ENCODE assay signal across 32 cellular contexts in the genomic region with DNA sequence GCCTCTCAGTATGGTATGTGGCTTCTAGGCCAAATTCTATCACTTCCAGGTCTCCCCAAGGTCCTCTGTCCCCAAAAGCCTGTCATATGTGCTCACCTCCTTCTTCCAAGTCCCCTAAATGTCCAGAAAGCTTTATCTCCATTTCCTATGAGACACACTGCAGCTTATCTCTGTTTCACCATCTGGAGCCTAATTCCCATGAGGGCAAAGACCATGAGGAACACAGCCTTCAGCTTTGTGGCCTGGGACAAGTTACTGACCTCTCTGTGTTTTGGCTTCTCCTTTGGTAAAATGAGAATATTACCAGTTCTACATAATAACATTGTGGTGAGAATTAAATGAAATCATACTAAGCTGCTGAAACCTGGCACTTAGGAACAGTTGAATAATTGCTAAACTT. TPM values are rescaled to one million over a fixed set of nuclear protein-coding genes. Genes with fewer than 3 reads are reported as not detected.
"Had no signal": no experiment of that assay in that cellular context is flagged by ENCODE, and none has a peak within 500 bp of the region (broad histone marks: within the 10 kb centered on the region; RNA-seq: fewer than 3 reads in every experiment).

No MANE protein-coding gene starts in this region.

- ATAC-seq: activated naive CD8-positive, alpha-beta T cell treated with anti-CD3 and anti-CD28 coated beads, Interleukin-2, amount 50 U/mL, for 24 hours; activated T-cell treated with anti-CD3 and anti-CD28 coated beads, Interleukin-2, amount 50 U/mL, for 4 hours; activated T-helper 17 cell treated with anti-CD3 and anti-CD28 coated beads, Interleukin-2, amount 50 U/mL, for 72 hours; esophagus mucosa; foreskin keratinocyte; left lung; sciatic nerve; stimulated activated memory B cell treated with anti-CD40 and anti-IgM and Interleukin-4, amounts not matched to agents 10 μg/mL and 1 μg/mL and 100 μg/mL, for 72 hours; stimulated activated naive CD8-positive, alpha-beta T cell treated with anti-CD3 and anti-CD28 coated beads, Interleukin-15, amount 100 ng/mL, for 72 hours; WTC11 had no signal

- H3K27me3 Mint-ChIP-seq: activated naive CD4-positive, alpha-beta T cell treated with anti-CD3 and anti-CD28 coated beads, Interleukin-2, amount 50 U/mL, for 24 hours had no signal

- H3K9me3 Mint-ChIP-seq: activated naive CD4-positive, alpha-beta T cell treated with anti-CD3 and anti-CD28 coated beads, Interleukin-2, amount 50 U/mL, for 24 hours; activated naive CD8-positive, alpha-beta T cell treated with anti-CD3 and anti-CD28 coated beads, Interleukin-2, amount 50 U/mL, for 24 hours; activated T-helper 17 cell treated with anti-CD3 and anti-CD28 coated beads, Interleukin-2, amount 50 U/mL, for 72 hours had no signal

- DNase-seq: activated CD4-positive, alpha-beta memory T cell treated with anti-CD3 and anti-CD28 coated beads, Interleukin-2, amount 10 ng/mL, durations not matched to agents 7 days and 5 days; activated CD4-positive, alpha-beta T cell treated with anti-CD3 and anti-CD28 coated beads for 1 hour; activated CD4-positive, alpha-beta T cell treated with anti-CD3 and anti-CD28 coated beads, Interleukin-2, amount 10 ng/mL, durations not matched to agents 7 days and 5 days; activated gamma-delta T cell treated with Interleukin-2 at 50 U/mL for 16 hours; activated naive CD8-positive, alpha-beta T cell treated with anti-CD3 and anti-CD28 coated beads, Interleukin-2, amount 50 U/mL, for 24 hours; activated T-cell treated with anti-CD3 and anti-CD28 coated beads, Interleukin-2, amount 50 U/mL, for 4 hours; amygdala; central memory CD4-positive, alpha-beta T cell; foreskin keratinocyte; heart right ventricle; kidney glomerular epithelial cell; left lung; ovary; stimulated activated CD4-positive, alpha-beta T cell treated with anti-CD3 and anti-CD28 coated beads, Interleukin-12 subunit alpha, Interleukin-12 subunit beta, amount 100 ng/mL, for 4 hours; stimulated activated CD4-positive, alpha-beta T cell treated with anti-CD3 and anti-CD28 coated beads, Interleukin-4, amount 100 ng/mL, for 4 hours; stimulated activated CD8-positive, alpha-beta memory T cell treated with anti-CD3 and anti-CD28 coated beads, Interleukin-4, amount 100 ng/mL, for 48 hours; stimulated activated naive CD8-positive, alpha-beta T cell treated with anti-CD3 and anti-CD28 coated beads, Interleukin-15, amount 100 ng/mL, for 72 hours; substantia nigra; upper lobe of left lung had no signal

- H3K4me3 ChIP-seq: heart right ventricle, left lung, lung, ovary, skin epidermis, upper lobe of left lung, vagina had no signal

- H3K27me3 ChIP-seq: ovary, upper lobe of left lung, vagina had no signal

- H3K4me1 ChIP-seq: foreskin keratinocyte, left lung, upper lobe of left lung, vagina had no signal

- H3K27ac ChIP-seq: foreskin keratinocyte, heart right ventricle, neutrophil, ovary, skin epidermis, upper lobe of left lung, vagina had no signal

- H3K4me3 Mint-ChIP-seq: activated CD4-positive, alpha-beta memory T cell treated with anti-CD3 and anti-CD28 coated beads, Interleukin-2, amount 10 ng/mL, durations not matched to agents 7 days and 5 days; activated CD4-positive, alpha-beta T cell treated with anti-CD3 and anti-CD28 coated beads, Interleukin-2, amount 10 ng/mL, durations not matched to agents 7 days and 5 days; activated naive CD4-positive, alpha-beta T cell treated with anti-CD3 and anti-CD28 coated beads, Interleukin-2, amount 50 U/mL, for 24 hours; activated naive CD8-positive, alpha-beta T cell treated with anti-CD3 and anti-CD28 coated beads, Interleukin-2, amount 50 U/mL, for 24 hours; activated T-cell treated with anti-CD3 and anti-CD28 coated beads, Interleukin-2, amount 50 U/mL, for 4 hours; activated T-helper 17 cell treated with anti-CD3 and anti-CD28 coated beads, Interleukin-2, amount 50 U/mL, for 72 hours; nephron; stimulated activated memory B cell treated with anti-CD40 and anti-IgM and Interleukin-4, amounts not matched to agents 10 μg/mL and 1 μg/mL and 100 μg/mL, for 72 hours; stimulated activated naive CD8-positive, alpha-beta T cell treated with anti-CD3 and anti-CD28 coated beads, Interleukin-15, amount 100 ng/mL, for 72 hours; T-helper 2 cell treated with Interferon-gamma antibody and Interleukin-4, amounts not matched to agents 5 μg/mL and 100 μg/mL, for 36 hours; WTC11 had no signal

- H3K36me3 Mint-ChIP-seq: stimulated activated memory B cell treated with anti-CD40 and anti-IgM and Interleukin-4, amounts not matched to agents 10 μg/mL and 1 μg/mL and 100 μg/mL, for 72 hours had no signal

- H3K9me3 ChIP-seq: left lung, neutrophil, ovary, upper lobe of left lung, vagina had no signal

- H3K27ac Mint-ChIP-seq: activated CD4-positive, alpha-beta memory T cell treated with anti-CD3 and anti-CD28 coated beads, Interleukin-2, amount 10 ng/mL, durations not matched to agents 7 days and 5 days; activated CD4-positive, alpha-beta T cell treated with anti-CD3 and anti-CD28 coated beads, Interleukin-2, amount 10 ng/mL, durations not matched to agents 7 days and 5 days; activated naive CD4-positive, alpha-beta T cell treated with anti-CD3 and anti-CD28 coated beads, Interleukin-2, amount 50 U/mL, for 24 hours; activated naive CD8-positive, alpha-beta T cell treated with anti-CD3 and anti-CD28 coated beads, Interleukin-2, amount 50 U/mL, for 24 hours; activated T-helper 17 cell treated with anti-CD3 and anti-CD28 coated beads, Interleukin-2, amount 50 U/mL, for 72 hours; nephron; progenitor cell of endocrine pancreas; stimulated activated memory B cell treated with anti-CD40 and anti-IgM and Interleukin-4, amounts not matched to agents 10 μg/mL and 1 μg/mL and 100 μg/mL, for 72 hours; stimulated activated naive CD8-positive, alpha-beta T cell treated with anti-CD3 and anti-CD28 coated beads, Interleukin-15, amount 100 ng/mL, for 72 hours; T-helper 2 cell treated with Interferon-gamma antibody and Interleukin-4, amounts not matched to agents 5 μg/mL and 100 μg/mL, for 36 hours; WTC11 had no signal

- H3K36me3 ChIP-seq: heart right ventricle, left lung, neutrophil, ovary, upper lobe of left lung, vagina had no signal

RNA-seq across cellular contexts. Expression of gene ST8SIA6, which starts 19.2 kb away (rescaled TPM):
- polyA plus RNA-seq: foreskin keratinocyte had no signal
